Comparison of ENCODE assay signal across 1 cellular context in genomic region chr14:67934087-67934486, GRCh38.
TF ChIP-seq lines count a peak whose summit lies in the region.

No MANE protein-coding gene starts in this region.

TF ChIP-seq in H1, 55 proteins besides CTCF, POLR2A, EP300 and RAD21 (continued from another document):
- no peak for TF ChIP-seq SAP30 (IDR thresholded peaks at IDR 0.05; ENCODE audit: insufficient read depth, insufficient replicate concordance, low read length)
- peak; percentile 96 for TF ChIP-seq CHD7 (IDR thresholded peaks at IDR 0.05; ENCODE audit: insufficient replicate concordance, low read length)
- no peak for TF ChIP-seq TBP (IDR thresholded peaks at IDR 0.05; ENCODE audit: low read depth, low read length)
- TF ChIP-seq JUN (IDR thresholded peaks at IDR 0.05; ENCODE audit: low read depth, low read length) = peak; percentile 6; the same call in 1 of the 2 replicates
- peak; percentile 35; the same call in 1 of the 2 replicates for TF ChIP-seq TEAD4 (IDR thresholded peaks at IDR 0.05; ENCODE audit: low read depth, low read length)
- peak; percentile 68 for TF ChIP-seq NANOG (IDR thresholded peaks at IDR 0.05; ENCODE audit: insufficient read depth, low read depth, low read length, poor library complexity, severe bottlenecking)
- no peak for TF ChIP-seq RBBP5 (IDR thresholded peaks at IDR 0.05; ENCODE audit: borderline replicate concordance, low read depth, low read length)
- TF ChIP-seq SIN3A (conservative IDR thresholded peaks at IDR 0.05 in 1 of 2, IDR thresholded peaks at IDR 0.05 in 1 of 2; ENCODE audit: low read depth in 1 of 2, low read length in 2 of 2) = 0 out of 4 replicates have a peak, but pooled peaks of 1 of the 2 experiments have one; percentile 41
- TF ChIP-seq POU5F1 (IDR thresholded peaks at IDR 0.05; ENCODE audit: low read depth, low read length) = 0 out of 2 replicates have a peak, but pooled peaks have one; percentile 51
